In genomic region chr6:34027445-34027936, GRCh38 we compare ENCODE assay signal across 8 cellular contexts.
DNase-seq lines count a peak whose midpoint lies in the region; ATAC-seq and TF ChIP-seq lines count a peak whose summit lies in the region.

No MANE protein-coding gene starts in this region.

- H3K27me3 Mint-ChIP-seq in MCF 10A (ENCODE audit: insufficient read depth, unreplicated experiment) = peaks cover 24% of the 10 kb centered on the region

- H3K4me1 Mint-ChIP-seq in MCF 10A (ENCODE audit: insufficient read depth, unreplicated experiment) = no peaks in the 10 kb centered on the region

- POLR2A ChIA-PET in MCF 10A (lab: Yijun Ruan, JAX) = interaction anchor here (0.7 to 1.9 kb wide), 3 partner anchors 40 to 257 kb away, joined by 4 to 11 read pairs (median 4); no protein-coding TSS in a partner anchor

- BruUV-seq in MCF 10A (replicated peaks; lab: Mats Ljungman, UMichigan) = no TSS peak

- no peaks in the 10 kb centered on the region for H3K9me3 Mint-ChIP-seq in MCF 10A (ENCODE audit: unreplicated experiment)

- H3K4me3 Mint-ChIP-seq in MCF 10A (ENCODE audit: unreplicated experiment) = no peak overlapping the region

- H3K27ac Mint-ChIP-seq in MCF 10A (ENCODE audit: low read depth, unreplicated experiment) = no peak overlapping the region

- H3K36me3 Mint-ChIP-seq in MCF 10A (ENCODE audit: insufficient read depth, unreplicated experiment) = no peaks in the 10 kb centered on the region

- 44% methylated on average over 17 of the region's 17 CpGs for WGBS in liver

- no peak overlapping the region for H3K4me3 ChIP-seq in WI38 (ENCODE audit: low read depth, low read length)
- no peak overlapping the region for H3K4me3 ChIP-seq in liver (ENCODE audit: low read depth in 1 of 3, low read length in 3 of 3)

- ATAC-seq in GM21717 (IDR thresholded peaks at IDR 0.05; ENCODE audit: unreplicated experiment) (no peak), HG02678 (IDR thresholded peaks at IDR 0.05; ENCODE audit: unreplicated experiment) (no peak)

- TF ChIP-seq RAD21 in liver (IDR thresholded peaks at IDR 0.05) = peak; percentile 86 to 92

- DNase-seq in CD1c-positive myeloid dendritic cell (ENCODE audit: extremely low spot score) (peak; percentile 49), HK-2 (ENCODE audit: unreplicated experiment) (peak; percentile 58), MCF 10A (ENCODE audit: unreplicated experiment) (peak; percentile 47)
- peak; percentile 10 to 13 for DNase-seq in stimulated activated CD8-positive, alpha-beta memory T cell treated with anti-CD3 and anti-CD28 coated beads, Interleukin-15, amount 100 ng/mL, for 4 hours (ENCODE audit: low read depth in 2 of 2)

- no peaks in the 10 kb centered on the region for H3K9me3 ChIP-seq in liver (ENCODE audit: control insufficient read depth in 4 of 4, low read length in 3 of 4)

- H3K27me3 ChIP-seq in liver (ENCODE audit: control insufficient read depth in 4 of 4, insufficient read depth in 4 of 4, low read length in 3 of 4) = no peaks in the 10 kb centered on the region

- peak; percentile 77 for TF ChIP-seq CTCF in WI38 (IDR thresholded peaks at IDR 0.05; ENCODE audit: low read depth, low read length)
- peak; percentile 85 for TF ChIP-seq CTCF in MCF 10A (IDR thresholded peaks at IDR 0.05; ENCODE audit: unreplicated experiment)
- peak; percentile 79 for TF ChIP-seq CTCF in liver (IDR thresholded peaks at IDR 0.05; ENCODE audit: low read depth, low read length, missing input control)

- H3K4me1 ChIP-seq in liver (ENCODE audit: control insufficient read depth in 4 of 4, insufficient read depth in 4 of 4, low read length in 3 of 4) = no peaks in the 10 kb centered on the region

- intact Hi-C loops in MCF 10A (cut with micrococcal nuclease) = loop anchor here (1.0 to 5.0 kb wide), 5 partner anchors 175 to 283 kb away; partner anchors contain the start of gene LEMD2

- no peaks in the 10 kb centered on the region for H3K36me3 ChIP-seq in liver (ENCODE audit: control insufficient read depth in 4 of 4, insufficient read depth in 3 of 4, low read depth in 1 of 4, low read length in 3 of 4)

- CTCF ChIA-PET in MCF 10A (lab: Yijun Ruan, JAX) = interaction anchor here (0.6 to 4.1 kb wide), 25 partner anchors 9 to 1309 kb away, joined by 3 to 28 read pairs (median 3); no protein-coding TSS in a partner anchor

- no peak overlapping the region for H3K9ac ChIP-seq in liver (ENCODE audit: low read depth in 1 of 2, low read length in 2 of 2)

- no peak overlapping the region for H3K27ac ChIP-seq in liver (ENCODE audit: low read depth in 1 of 2, low read length in 2 of 2)

TF ChIP-seq in liver, 16 proteins besides CTCF, POLR2A, EP300 and RAD21:
- TF ChIP-seq REST (IDR thresholded peaks at IDR 0.05) (no peak), YY1 (IDR thresholded peaks at IDR 0.05) (no peak), SP1 (IDR thresholded peaks at IDR 0.05) (no peak), RXRA (IDR thresholded peaks at IDR 0.05) (no peak), EGR1 (IDR thresholded peaks at IDR 0.05; ENCODE audit: low read depth in 2 of 2) (no peak), MAX (IDR thresholded peaks at IDR 0.05) (no peak), FOXA2 (IDR thresholded peaks at IDR 0.05) (no peak), HNF4A (conservative IDR thresholded peaks at IDR 0.05) (no peak), HNF4G (IDR thresholded peaks at IDR 0.05) (no peak), FOXA1 (IDR thresholded peaks at IDR 0.05) (no peak), NR2F2 (IDR thresholded peaks at IDR 0.05) (no peak), ATF3 (IDR thresholded peaks at IDR 0.05) (no peak)
